10 cellular contexts compared by ENCODE assay signal in the genomic region with DNA sequence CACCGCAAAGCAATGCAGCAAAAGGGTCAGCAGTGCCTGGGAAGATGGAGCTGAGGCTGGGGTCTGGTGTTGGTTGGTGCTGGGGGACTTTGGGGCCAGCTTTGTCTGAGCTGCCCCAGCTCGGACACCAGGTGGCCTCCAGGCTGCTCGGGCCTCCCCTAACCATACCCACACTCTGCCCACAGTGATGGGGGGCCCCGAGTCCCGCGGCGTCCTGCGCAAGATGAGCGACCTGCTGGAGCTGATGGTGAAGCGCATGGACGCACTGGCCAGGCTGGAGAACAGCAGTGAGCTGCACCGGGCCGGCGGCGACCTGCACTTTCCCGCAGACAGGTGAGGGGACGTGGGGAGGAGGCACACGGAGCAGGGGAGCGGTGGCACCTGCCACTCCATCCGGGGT. TPM values are rescaled to one million over a fixed set of nuclear protein-coding genes. Genes with fewer than 3 reads are reported as not detected.
"Had no signal": no experiment of that assay in that cellular context is flagged by ENCODE, and none has a peak within 500 bp of the region (broad histone marks: within the 10 kb centered on the region; RNA-seq: fewer than 3 reads in every experiment).

No MANE protein-coding gene starts in this region.

- H3K9me3 ChIP-seq: HAP-1 had no signal

- ATAC-seq: HCT116, K562 had no signal

- H3K27ac Mint-ChIP-seq: HFFc6 had no signal

- H3K27ac ChIP-seq: GM23248 had no signal

- H3K9me3 Mint-ChIP-seq: HFFc6 had no signal

- H3K4me3 Mint-ChIP-seq: HFFc6 had no signal

- H3K9ac ChIP-seq: GM23248 had no signal

- H2AFZ ChIP-seq: GM23248 had no signal

- H3K36me3 ChIP-seq: HAP-1 had no signal

- DNase-seq: GM23248, GOT3, H7, HFFc6, IMR-90, KG1 had no signal

- H3K4me1 ChIP-seq: HAP-1 had no signal

- H3K4me3 ChIP-seq: GM23248, HAP-1, K562 had no signal

RNA-seq across cellular contexts. Expression of gene MGAT5B, which starts 13.8 kb away (rescaled TPM):
- total RNA-seq: HT-29 had no signal
